9 cellular contexts compared by ENCODE assay signal in genomic region chr16:3819741-3820724, GRCh38.
A peak's percentile ranks its signal among the peaks of the same experiment; 100 is the strongest.
DNase-seq lines count a peak whose midpoint lies in the region; ATAC-seq and TF ChIP-seq lines count a peak whose summit lies in the region.
"Had no signal": no experiment of that assay in that cellular context is flagged by ENCODE, and none has a peak within 500 bp of the region (broad histone marks: within the 10 kb centered on the region; RNA-seq: fewer than 3 reads in every experiment).

No MANE protein-coding gene starts in this region.

- H3K14ac ChIP-seq in mesenchymal stem cell (ENCODE audit: low read length in 2 of 2), result no peak overlapping the region

- H3K27me3 ChIP-seq in mesenchymal stem cell (ENCODE audit: control insufficient read depth in 1 of 2, insufficient read depth in 1 of 2, low read length in 2 of 2), result no peaks in the 10 kb centered on the region
- H3K27me3 ChIP-seq in spleen (replicated peaks in 1 of 7), result no peaks in the 10 kb centered on the region

- no peak overlapping the region for H2AFZ ChIP-seq in mesenchymal stem cell (ENCODE audit: low read depth, low read length)

- H3K4me1 ChIP-seq in mesenchymal stem cell (ENCODE audit: control insufficient read depth, insufficient read depth, low read depth, low read length) (peaks cover 36% of the 10 kb centered on the region), spleen (peaks cover 65 to 100% (median 95%) of the 10 kb centered on the region in 6 donors)

- no peak overlapping the region for H2BK120ac ChIP-seq in mesenchymal stem cell (ENCODE audit: low read depth, low read length)

- in situ Hi-C loops in G401 (cut with HindIII; ENCODE audit: low sequenced_read_pairs), result loop anchor here (10.0 kb wide), 1 partner anchor 65 kb away; no protein-coding TSS in a partner anchor

- no peak overlapping the region for H3K18ac ChIP-seq in mesenchymal stem cell (ENCODE audit: low read depth in 1 of 2, low read length in 2 of 2)

- TF ChIP-seq CTCF in spleen (IDR thresholded peaks at IDR 0.05 in 8 of 11, conservative IDR thresholded peaks at IDR 0.05 in 3 of 11), result no peak

- no peak overlapping the region for H4K91ac ChIP-seq in mesenchymal stem cell (ENCODE audit: low read length)

- intact Hi-C loops in spleen (cut with DNase I; ENCODE audit: low total_unique reads), result no loop called here

- no peak overlapping the region for H2BK5ac ChIP-seq in mesenchymal stem cell (ENCODE audit: low read depth, low read length, poor library complexity, severe bottlenecking)

- no peak for ATAC-seq in HG02938 (IDR thresholded peaks at IDR 0.05; ENCODE audit: unreplicated experiment)

- no peak overlapping the region for H2BK15ac ChIP-seq in mesenchymal stem cell (ENCODE audit: low read depth, poor library complexity, severe bottlenecking)

- H4K8ac ChIP-seq in mesenchymal stem cell (ENCODE audit: low read length), result no peak overlapping the region

- no peak overlapping the region for H3K4ac ChIP-seq in mesenchymal stem cell (ENCODE audit: low read depth in 1 of 2, low read length in 2 of 2)

- H3K4me2 ChIP-seq in mesenchymal stem cell (ENCODE audit: low read length, poor library complexity, severe bottlenecking), result no peak overlapping the region
- H3K4me2 ChIP-seq: KMS-11 had no signal

- peak; percentile 67 for DNase-seq in G401 (ENCODE audit: low spot score)
- peak; percentile 99 for DNase-seq in NCI-H345 (lab: John Stamatoyannopoulos, UW)
- DNase-seq in central memory CD4-positive, alpha-beta T cell, result peak; percentile 39
- peak; percentile 83 for DNase-seq in mesenchymal stem cell
- no peak for DNase-seq in spleen
- no peak for DNase-seq in SIG-M5 (lab: John Stamatoyannopoulos, UW)
- DNase-seq in ecto neural progenitor cell (ENCODE audit: low spot score), result no peak

- peak overlapping the region; percentile 40 for H3K27ac ChIP-seq in mesenchymal stem cell (ENCODE audit: low read length, poor library complexity, severe bottlenecking)
- peak overlapping the region in 4 of 8 donors; percentile 11 to 42 (median 26) for H3K27ac ChIP-seq in spleen
- H3K27ac ChIP-seq: KMS-11 had no signal

- no peak for TF ChIP-seq POLR2A in spleen (IDR thresholded peaks at IDR 0.05)

- 67% methylated on average over 7 of the region's 8 CpGs for WGBS in mesenchymal stem cell
- WGBS in spleen, 5 donors, result 55 to 70% (median 68%) methylated on average over 8 of the region's 8 CpGs

- H2BK12ac ChIP-seq in mesenchymal stem cell (ENCODE audit: low read length in 2 of 2), result no peak overlapping the region

- no peak overlapping the region for H2AK5ac ChIP-seq in mesenchymal stem cell (ENCODE audit: low read length, severe bottlenecking)

- H3K9me3 ChIP-seq in mesenchymal stem cell (ENCODE audit: control insufficient read depth, low read length) (no peaks in the 10 kb centered on the region), spleen (no peaks in the 10 kb centered on the region)

- no peak overlapping the region for H3K4me3 ChIP-seq in mesenchymal stem cell (ENCODE audit: insufficient read depth in 1 of 2, low read depth in 1 of 2, low read length in 2 of 2)
- no peak overlapping the region for H3K4me3 ChIP-seq in spleen

- H3K79me1 ChIP-seq in mesenchymal stem cell (replicated peaks; ENCODE audit: low read length, poor library complexity, severe bottlenecking), result peaks cover 10% of the 10 kb centered on the region

- H3K23ac ChIP-seq in mesenchymal stem cell (ENCODE audit: low read length in 2 of 2), result no peak overlapping the region

- peak overlapping the region; percentile 32 for H3K9ac ChIP-seq in mesenchymal stem cell (ENCODE audit: low read length)
- H3K9ac ChIP-seq: KMS-11 had no signal

- H3K36me3 ChIP-seq in mesenchymal stem cell (ENCODE audit: control insufficient read depth in 1 of 2, insufficient read depth in 2 of 2, low read depth in 1 of 2, low read length in 2 of 2) (peaks cover 0 to 7% of the 10 kb centered on the region in 2 experiments), spleen (no peaks in the 10 kb centered on the region)

Comparison
In these comparisons a context has a peak if more than half of its experiments do, and no peak if none do; other contexts are left out.
1. DNase-seq: peak in G401 (single experiment), NCI-H345 (single experiment), central memory CD4-positive, alpha-beta T cell (single experiment) and mesenchymal stem cell (single experiment); none in spleen (single experiment), SIG-M5 (single experiment) and ecto neural progenitor cell (single experiment).